In the genomic region with DNA sequence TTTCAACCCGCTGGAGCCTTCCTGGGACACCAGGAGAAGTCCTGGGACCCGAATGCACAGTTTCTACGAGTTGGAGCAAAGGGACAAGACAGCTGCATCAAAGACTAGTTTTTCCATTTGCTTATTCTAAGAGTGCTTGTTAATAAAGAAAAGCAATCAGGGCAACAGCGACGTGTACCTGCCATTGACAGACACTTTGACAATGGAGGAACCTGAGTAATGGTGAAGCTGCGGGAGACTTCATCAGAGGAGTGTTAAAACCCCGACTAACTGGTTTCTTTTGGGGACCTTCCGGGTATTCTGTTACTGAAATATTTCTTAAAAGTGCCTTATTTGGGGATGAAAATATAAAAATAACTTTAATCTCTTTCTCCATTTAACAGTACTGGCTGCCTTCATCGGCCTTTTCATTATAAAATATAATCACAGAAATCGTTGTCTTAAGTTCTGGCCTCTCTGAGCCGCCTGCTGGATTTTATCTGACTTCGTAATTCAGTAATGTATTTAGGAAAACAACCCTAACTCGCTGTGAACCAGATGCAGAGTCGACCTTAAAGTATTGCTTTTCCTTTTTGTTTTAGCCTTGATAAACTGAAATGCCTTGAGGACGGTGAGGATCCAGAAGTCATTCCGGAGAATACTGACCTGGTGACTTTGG, we compare ENCODE assay signal across 8 cellular contexts. TPM values are rescaled to one million over a fixed set of nuclear protein-coding genes. Genes with fewer than 3 reads are reported as not detected.
DNase-seq lines count a peak whose midpoint lies in the region; ATAC-seq, FAIRE-seq and TF ChIP-seq lines count a peak whose summit lies in the region.

No MANE protein-coding gene starts in this region.

- FAIRE-seq in GM18507 (lab: Jason Lieb, UNC): peak; percentile 29

- H3K4me1 Mint-ChIP-seq in nephron progenitor cell: peaks cover 45% of the 10 kb centered on the region

- TF ChIP-seq CTCF in epithelial cell of proximal tubule (conservative IDR thresholded peaks at IDR 0.05; ENCODE audit: low read depth, low read length): peak; percentile 37
- TF ChIP-seq CTCF in nephron progenitor cell (IDR thresholded peaks at IDR 0.05): no peak
- no peak for TF ChIP-seq CTCF in omental fat pad (IDR thresholded peaks at IDR 0.05)

- H3K9me3 Mint-ChIP-seq in nephron progenitor cell: peaks cover 5% of the 10 kb centered on the region

- peak overlapping the region; percentile 98 for H3K4me3 Mint-ChIP-seq in nephron progenitor cell

- ATAC-seq in GM19463 (IDR thresholded peaks at IDR 0.05; ENCODE audit: unreplicated experiment) (no peak), omental fat pad (ENCODE audit: low FRiP score) (no peak)

- no peaks in the 10 kb centered on the region for H3K27me3 Mint-ChIP-seq in nephron progenitor cell (ENCODE audit: low read depth, poor library complexity)

- in situ Hi-C loops in ACHN (cut with HindIII; ENCODE audit: low pct_ligation_motif_present, low pct_unique_long_range_greater_than_20kb, low sequenced_read_pairs): no loop called here
- in situ Hi-C loops in SK-MEL-5 (cut with HindIII; ENCODE audit: low pct_unique_long_range_greater_than_20kb, low sequenced_read_pairs): no loop called here

- DNase-seq in ACHN (peak; percentile 14), GM18507 (ENCODE audit: extremely low spot score, insufficient read length, low read depth) (no peak), SK-MEL-5 (ENCODE audit: low read depth, low spot score) (peak; percentile 4), epithelial cell of proximal tubule (ENCODE audit: low read depth) (no peak), nephron progenitor cell (no peak), activated gamma-delta T cell treated with Interleukin-2 at 50 U/mL for 16 hours (no peak), omental fat pad (ENCODE audit: low spot score) (no peak)

- peaks cover 40% of the 10 kb centered on the region for H3K36me3 Mint-ChIP-seq in nephron progenitor cell (ENCODE audit: low read depth)

- peak overlapping the region; percentile 67 for H3K4me3 ChIP-seq in epithelial cell of proximal tubule (ENCODE audit: low read depth, low read length)

- no peak overlapping the region for H3K27ac Mint-ChIP-seq in nephron progenitor cell

RNA-seq across cellular contexts. Expression of a gene that starts 0.8 kb away (rescaled TPM):
- total RNA-seq in SK-MEL-5 (2014; rRNA removed; shearing (Covaris generic)): 33.4 and 34.9 TPM in 2 replicates
- 22.4 and 30.8 TPM in 2 replicates for polyA plus RNA-seq in SK-MEL-5 (2015; cell fraction: cytosol; rRNA removed)
- polyA plus RNA-seq in SK-MEL-5 (2015; cell fraction: nucleus; rRNA removed): 37.9 and 57.4 TPM in 2 replicates
- total RNA-seq in epithelial cell of proximal tubule (21.4 and 25.2 TPM in 2 replicates), omental fat pad (10 to 100 TPM; 16.9 to 37.7 (median 22.8) TPM)

Comparison
In these comparisons a context has a peak if more than half of its experiments do, and no peak if none do; other contexts are left out.
1. DNase-seq: peak in ACHN (single experiment) and SK-MEL-5 (single experiment); none in GM18507 (single experiment), epithelial cell of proximal tubule (single experiment), nephron progenitor cell (single experiment), activated gamma-delta T cell treated with Interleukin-2 at 50 U/mL for 16 hours (single experiment) and omental fat pad (single experiment).